ENCODE assay signal across 16 cellular contexts in the genomic region with DNA sequence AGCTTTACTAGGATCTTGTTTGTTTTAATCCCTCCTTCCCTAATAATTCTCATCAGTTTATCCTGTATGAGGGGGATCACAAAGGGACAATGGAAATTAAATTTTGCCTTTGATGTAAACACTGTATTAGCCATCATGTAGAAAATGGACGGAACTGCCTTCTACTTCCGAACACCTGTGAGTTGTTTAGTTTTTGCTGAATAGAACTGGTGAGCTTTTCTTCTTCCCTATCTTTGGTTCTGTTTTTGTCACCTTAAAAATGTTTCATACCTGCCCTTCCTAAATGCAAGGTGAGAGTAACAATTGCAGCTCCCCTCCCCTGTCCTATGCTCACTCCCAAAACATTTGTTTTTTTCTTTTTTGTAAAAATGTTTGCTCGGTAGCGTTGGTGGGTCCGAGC. TPM values are rescaled to one million over a fixed set of nuclear protein-coding genes. Genes with fewer than 3 reads are reported as not detected.
A peak's percentile ranks its signal among the peaks of the same experiment; 100 is the strongest.
DNase-seq lines count a peak whose midpoint lies in the region; ATAC-seq, FAIRE-seq and TF ChIP-seq lines count a peak whose summit lies in the region.
"Had no signal": no experiment of that assay in that cellular context is flagged by ENCODE, and none has a peak within 500 bp of the region (broad histone marks: within the 10 kb centered on the region; RNA-seq: fewer than 3 reads in every experiment).

No MANE protein-coding gene starts in this region.

- H3K36me3 ChIP-seq in astrocyte (ENCODE audit: insufficient read depth, low read length), result no peaks in the 10 kb centered on the region
- no peaks in the 10 kb centered on the region for H3K36me3 ChIP-seq in mucosa of stomach (ENCODE audit: control insufficient read depth, insufficient read depth, low read length)
- H3K36me3 ChIP-seq: BLaER1, right atrium auricular region had no signal

- peaks cover 12% of the 10 kb centered on the region for H4K20me1 ChIP-seq in astrocyte (ENCODE audit: insufficient read depth, low read length)
- H4K20me1 ChIP-seq: BLaER1 had no signal

- DNase-seq in HT-29 (ENCODE audit: low spot score) (peak; percentile 68), astrocyte (ENCODE audit: low read depth) (no peak), COLO668 (lab: John Stamatoyannopoulos, UW; ENCODE audit: unreplicated experiment) (no peak), EL (no peak)
- no peak for DNase-seq in naive thymus-derived CD8-positive, alpha-beta T cell
- DNase-seq: activated CD4-positive, alpha-beta memory T cell treated with anti-CD3 and anti-CD28 coated beads, Interleukin-2, amount 10 ng/mL, durations not matched to agents 7 days and 5 days; activated naive CD4-positive, alpha-beta T cell; KG1; midbrain; RPMI8226 had no signal

- POLR2A ChIA-PET in naive thymus-derived CD8-positive, alpha-beta T cell (lab: Charles Lee), result no interaction called here

- peaks cover 70% of the 10 kb centered on the region for H3K27me3 Mint-ChIP-seq in astrocyte (ENCODE audit: low read depth, unreplicated experiment)
- peaks cover 39 to 71% (median 60%) of the 10 kb centered on the region in 5 donors for H3K27me3 Mint-ChIP-seq in naive thymus-derived CD8-positive, alpha-beta T cell

- H3K79me2 ChIP-seq in astrocyte (ENCODE audit: insufficient read depth, low read length), result no peaks in the 10 kb centered on the region

- H3K27ac ChIP-seq in C4-2B (peak overlapping the region; percentile 76), astrocyte (ENCODE audit: low read depth, low read length) (no peak overlapping the region)
- H3K27ac ChIP-seq: BLaER1, right atrium auricular region had no signal

- no peak for ATAC-seq in naive thymus-derived CD8-positive, alpha-beta T cell
- ATAC-seq in GM19035 (IDR thresholded peaks at IDR 0.05; ENCODE audit: unreplicated experiment), result no peak

- H3K27me3 ChIP-seq in astrocyte (ENCODE audit: insufficient read depth, low read length), result peaks cover 93% of the 10 kb centered on the region
- H3K27me3 ChIP-seq in mucosa of stomach (ENCODE audit: control insufficient read depth, insufficient read depth, low read length), result peaks cover 46% of the 10 kb centered on the region
- H3K27me3 ChIP-seq: BLaER1 had no signal

- no peaks in the 10 kb centered on the region for H3K9me3 ChIP-seq in astrocyte (ENCODE audit: insufficient read depth, low read depth, low read length)
- no peaks in the 10 kb centered on the region for H3K9me3 ChIP-seq in mucosa of stomach (ENCODE audit: control insufficient read depth, low read length)
- H3K9me3 ChIP-seq: right atrium auricular region had no signal

- H3K4me1 ChIP-seq in astrocyte (ENCODE audit: insufficient read depth, low read length), result peaks cover 9% of the 10 kb centered on the region
- peaks cover 15% of the 10 kb centered on the region for H3K4me1 ChIP-seq in mucosa of stomach (ENCODE audit: control insufficient read depth, insufficient read depth, low read length)
- H3K4me1 ChIP-seq: BLaER1 had no signal

- H3K9ac ChIP-seq in astrocyte (ENCODE audit: low read length) (no peak overlapping the region), mucosa of stomach (ENCODE audit: low read length) (peak overlapping the region; percentile 97)
- H3K9ac ChIP-seq: BLaER1 had no signal

- H3K4me3 Mint-ChIP-seq in astrocyte (ENCODE audit: unreplicated experiment), result peak overlapping the region; percentile 43
- no peak overlapping the region for H3K4me3 Mint-ChIP-seq in naive thymus-derived CD8-positive, alpha-beta T cell
- H3K4me3 Mint-ChIP-seq: activated CD4-positive, alpha-beta memory T cell treated with anti-CD3 and anti-CD28 coated beads, Interleukin-2, amount 10 ng/mL, durations not matched to agents 7 days and 5 days; T-helper 2 cell treated with Interferon-gamma antibody and Interleukin-4, amounts not matched to agents 5 μg/mL and 100 μg/mL, for 36 hours had no signal

- H3K4me1 Mint-ChIP-seq in astrocyte (ENCODE audit: low read depth, unreplicated experiment), result peaks cover 3% of the 10 kb centered on the region
- H3K4me1 Mint-ChIP-seq in naive thymus-derived CD8-positive, alpha-beta T cell, result peaks cover 0 to 8% (median 2%) of the 10 kb centered on the region in 4 donors

- H3K36me3 Mint-ChIP-seq in astrocyte (ENCODE audit: low read depth, unreplicated experiment), result peaks cover 1% of the 10 kb centered on the region
- peaks cover 0 to 34% (median 13%) of the 10 kb centered on the region in 3 donors for H3K36me3 Mint-ChIP-seq in naive thymus-derived CD8-positive, alpha-beta T cell

- no peak overlapping the region for H3K4me3 ChIP-seq in astrocyte (ENCODE audit: insufficient read depth, low read depth, low read length)
- H3K4me3 ChIP-seq in mucosa of stomach (ENCODE audit: low read length), result peak overlapping the region; percentile 1
- H3K4me3 ChIP-seq: BLaER1 had no signal

- peak overlapping the region; percentile 38 for H3K4me2 ChIP-seq in astrocyte (ENCODE audit: low read length)
- H3K4me2 ChIP-seq: BLaER1 had no signal

- H3K9me3 Mint-ChIP-seq in astrocyte (ENCODE audit: unreplicated experiment), result peaks cover 8% of the 10 kb centered on the region
- H3K9me3 Mint-ChIP-seq in naive thymus-derived CD8-positive, alpha-beta T cell, result peaks cover 1 to 41% (median 10%) of the 10 kb centered on the region in 9 donors
- H3K9me3 Mint-ChIP-seq: activated CD4-positive, alpha-beta memory T cell treated with anti-CD3 and anti-CD28 coated beads, Interleukin-2, amount 10 ng/mL, durations not matched to agents 7 days and 5 days had no signal

- TF ChIP-seq CTCF in C4-2B (conservative IDR thresholded peaks at IDR 0.05) (no peak), astrocyte (IDR thresholded peaks at IDR 0.05; ENCODE audit: insufficient read depth, low read depth, low read length) (no peak)

- no peak for FAIRE-seq in astrocyte (lab: Jason Lieb, UNC)

- H2AFZ ChIP-seq in astrocyte (ENCODE audit: low read depth, low read length), result no peak overlapping the region

- no peak overlapping the region for H3K27ac Mint-ChIP-seq in astrocyte (ENCODE audit: unreplicated experiment)
- no peak overlapping the region for H3K27ac Mint-ChIP-seq in naive thymus-derived CD8-positive, alpha-beta T cell
- H3K27ac Mint-ChIP-seq: activated CD4-positive, alpha-beta memory T cell treated with anti-CD3 and anti-CD28 coated beads, Interleukin-2, amount 10 ng/mL, durations not matched to agents 7 days and 5 days; T-helper 2 cell treated with Interferon-gamma antibody and Interleukin-4, amounts not matched to agents 5 μg/mL and 100 μg/mL, for 36 hours had no signal

RNA-seq across cellular contexts. Expression of gene FOXA1, which starts 7.6 kb away (rescaled TPM):
- total RNA-seq in HT-29 (2014; rRNA removed; shearing (Covaris generic)), result 191 and 199 TPM in 2 replicates
- total RNA-seq in astrocyte, result 0.11 TPM in 1 of 2 replicates, not detected in the other
- total RNA-seq in naive thymus-derived CD8-positive, alpha-beta T cell, result not detected
- not detected for polyA plus RNA-seq in naive thymus-derived CD8-positive, alpha-beta T cell
- total RNA-seq: activated CD4-positive, alpha-beta memory T cell treated with anti-CD3 and anti-CD28 coated beads, Interleukin-2, amount 10 ng/mL, durations not matched to agents 7 days and 5 days; right atrium auricular region had no signal

RNA-seq across cellular contexts. Expression of gene TTC6, which starts 8.0 kb away (rescaled TPM):
- 6.2 and 6.3 TPM in 2 replicates for total RNA-seq in HT-29 (2014; rRNA removed; shearing (Covaris generic))
- not detected in 2 replicates for total RNA-seq in astrocyte
- not detected for total RNA-seq in naive thymus-derived CD8-positive, alpha-beta T cell
- not detected for polyA plus RNA-seq in naive thymus-derived CD8-positive, alpha-beta T cell
- total RNA-seq: activated CD4-positive, alpha-beta memory T cell treated with anti-CD3 and anti-CD28 coated beads, Interleukin-2, amount 10 ng/mL, durations not matched to agents 7 days and 5 days; right atrium auricular region had no signal

Comparison
In these comparisons a context has a peak if more than half of its experiments do, and no peak if none do; other contexts are left out.
1. RNA of gene FOXA1, which starts 7.6 kb away (total RNA-seq): 191 to 199 TPM in HT-29; 0.11 TPM in astrocyte and not detected in naive thymus-derived CD8-positive, alpha-beta T cell; every median in the first group is over 100 times any median in the second.